In genomic region chr3:177618873-177619771, GRCh38 we compare ENCODE assay signal across 9 cellular contexts.
DNase-seq lines count a peak whose midpoint lies in the region; ATAC-seq, FAIRE-seq and TF ChIP-seq lines count a peak whose summit lies in the region.
"Had no signal": no experiment of that assay in that cellular context is flagged by ENCODE, and none has a peak within 500 bp of the region (broad histone marks: within the 10 kb centered on the region; RNA-seq: fewer than 3 reads in every experiment).

No MANE protein-coding gene starts in this region.

- H3K4me1 ChIP-seq in IMR-90 (ENCODE audit: control insufficient read depth, insufficient read depth, low read length), result peaks cover 12% of the 10 kb centered on the region
- peaks cover 22% of the 10 kb centered on the region for H3K4me1 ChIP-seq in mammary epithelial cell (ENCODE audit: insufficient read depth, low read length)
- H3K4me1 ChIP-seq in HepG2 (ENCODE audit: insufficient read depth, low read length), result peaks cover 46% of the 10 kb centered on the region
- peaks cover 21% of the 10 kb centered on the region for H3K4me1 ChIP-seq in testis

- BruUV-seq in IMR-90 (replicated peaks; lab: Mats Ljungman, UMichigan) (no TSS peak), mammary epithelial cell (replicated peaks; lab: Mats Ljungman, UMichigan) (no TSS peak), HepG2 (replicated peaks; lab: Mats Ljungman, UMichigan) (no TSS peak)

- H2AFZ ChIP-seq in IMR-90 (replicated peaks; ENCODE audit: low read length, poor library complexity), result no peak overlapping the region
- H2AFZ ChIP-seq in mammary epithelial cell (ENCODE audit: low read depth, low read length), result peak overlapping the region; percentile 69
- peak overlapping the region; percentile 3 for H2AFZ ChIP-seq in HepG2 (ENCODE audit: low read length)

- H3K27ac ChIP-seq in IMR-90 (ENCODE audit: insufficient read depth, low read length) (peak overlapping the region; percentile 87; the same call in 1 of the 2 replicates), mammary epithelial cell (ENCODE audit: insufficient read depth, low read depth, low read length) (peak overlapping the region; percentile 72), HepG2 (ENCODE audit: extremely low read length, insufficient read depth, low read length) (no peak overlapping the region), testis (peak overlapping the region; percentile 35 to 83)

- H3K56ac ChIP-seq in IMR-90 (ENCODE audit: extremely low read depth, insufficient read depth, low read length), result peak overlapping the region; percentile 19; the same call in 1 of the 2 replicates

- H2AK5ac ChIP-seq in IMR-90 (ENCODE audit: low read depth, low read length), result 0 out of 2 replicates have a peak overlapping the region, but pooled peaks have one; percentile 13

- no peak for TF ChIP-seq CTCF in IMR-90 (conservative IDR thresholded peaks at IDR 0.05; ENCODE audit: low read depth, low read length)
- TF ChIP-seq CTCF in mammary epithelial cell (conservative IDR thresholded peaks at IDR 0.05 in 1 of 2, IDR thresholded peaks at IDR 0.05 in 1 of 2; ENCODE audit: extremely low read depth in 1 of 2, insufficient read depth in 1 of 2, low read depth in 1 of 2, low read length in 2 of 2), result no peak
- no peak for TF ChIP-seq CTCF in HepG2 (CRISPR knock-in tag; IDR thresholded peaks at IDR 0.05)
- TF ChIP-seq CTCF in testis (IDR thresholded peaks at IDR 0.05), result no peak

- H3K4ac ChIP-seq in IMR-90 (ENCODE audit: low read depth, low read length), result peak overlapping the region; percentile 48; the same call in 1 of the 2 replicates

- TF ChIP-seq RAD21 in IMR-90 (IDR thresholded peaks at IDR 0.05; ENCODE audit: low read length) (no peak), HepG2 (CRISPR knock-in tag; IDR thresholded peaks at IDR 0.05) (no peak)

- dilution Hi-C loops in IMR-90 (cut with HindIII; ENCODE audit: low sequenced_read_pairs, unreplicated experiment), result no loop called here
- dilution Hi-C loops in mammary epithelial cell (cut with HindIII; ENCODE audit: low sequenced_read_pairs), result no loop called here

- no peaks in the 10 kb centered on the region for H3K79me1 ChIP-seq in IMR-90 (ENCODE audit: low read depth in 1 of 2, low read length in 2 of 2)

- ATAC-seq in IMR-90 (ENCODE audit: low read depth), result peak; percentile 50; the same call in 1 of the 2 replicates
- ATAC-seq in HepG2, result no peak
- ATAC-seq in HG03469 (IDR thresholded peaks at IDR 0.05; ENCODE audit: unreplicated experiment), result no peak
- ATAC-seq in GM18868 (IDR thresholded peaks at IDR 0.05; ENCODE audit: unreplicated experiment), result no peak

- in situ Hi-C loops in IMR-90 (cut with MboI; ENCODE audit: low sequenced_read_pairs), result no loop called here
- in situ Hi-C loops in mammary epithelial cell (cut with MboI; ENCODE audit: low sequenced_read_pairs in 2 of 2), result no loop called here
- in situ Hi-C loops in HepG2 (cut with HindIII; ENCODE audit: extremely low pct_ligation_motif_present, low pct_unique_long_range_greater_than_20kb), result no loop called here

- peak overlapping the region; percentile 58 for H2BK5ac ChIP-seq in IMR-90 (ENCODE audit: low read depth, low read length, poor library complexity, severe bottlenecking)

- H3K9ac ChIP-seq in IMR-90 (ENCODE audit: low read depth, low read length) (no peak overlapping the region; the same call in 1 of the 2 replicates), mammary epithelial cell (ENCODE audit: insufficient read depth, low read length) (peak overlapping the region; percentile 54), HepG2 (ENCODE audit: insufficient read depth, low read depth, low read length) (no peak overlapping the region)

- FAIRE-seq in HepG2 (lab: Jason Lieb, UNC), result no peak

- H2BK20ac ChIP-seq in IMR-90 (ENCODE audit: low read depth, low read length), result peak overlapping the region; percentile 88

- H3K27me3 ChIP-seq in IMR-90 (ENCODE audit: control insufficient read depth, insufficient read depth, low read length) (no peaks in the 10 kb centered on the region), mammary epithelial cell (ENCODE audit: insufficient read depth, low read length) (no peaks in the 10 kb centered on the region), HepG2 (ENCODE audit: control insufficient read depth in 1 of 2, insufficient read depth in 2 of 2, low read length in 2 of 2) (no peaks in the 10 kb centered on the region), testis (no peaks in the 10 kb centered on the region)

- peak overlapping the region; percentile 72 for H2BK15ac ChIP-seq in IMR-90 (ENCODE audit: low read depth, low read length)

- TF ChIP-seq EP300 in HepG2 (IDR thresholded peaks at IDR 0.05; ENCODE audit: low read depth in 2 of 2, low read length in 2 of 2) (no peak), HepG2 (CRISPR knock-in tag; IDR thresholded peaks at IDR 0.05; ENCODE audit: borderline replicate concordance) (no peak)

- peak overlapping the region; percentile 54 for H3K4me2 ChIP-seq in IMR-90 (ENCODE audit: low read depth, low read length)
- H3K4me2 ChIP-seq in mammary epithelial cell (ENCODE audit: insufficient read depth, low read depth, low read length), result peak overlapping the region; percentile 56
- peak overlapping the region; percentile 30; the same call in 1 of the 2 replicates for H3K4me2 ChIP-seq in HepG2 (ENCODE audit: low read depth, low read length)

- peaks cover 7% of the 10 kb centered on the region; the same call in 1 of the 2 replicates for H3K9me1 ChIP-seq in IMR-90 (ENCODE audit: insufficient read depth, low read length)

- peak overlapping the region; percentile 19 for H3K23ac ChIP-seq in IMR-90 (ENCODE audit: low read depth, low read length)

- peak overlapping the region; percentile 99 for H3K18ac ChIP-seq in IMR-90 (ENCODE audit: low read depth, low read length)

- intact Hi-C loops in IMR-90 (cut with micrococcal nuclease) (loop anchor here (2.0 to 10.0 kb wide), 4 partner anchors 257 to 766 kb away; no protein-coding TSS in a partner anchor), mammary epithelial cell (cut with micrococcal nuclease) (no loop called here), HepG2 (cut with micrococcal nuclease; ENCODE audit: unreplicated experiment) (loop anchor here (10.0 kb wide), 1 partner anchor 124 kb away; no protein-coding TSS in a partner anchor), testis (cut with DNase I; ENCODE audit: low total_unique reads) (no loop called here)

- no peak for TF ChIP-seq POLR2A in IMR-90 (IDR thresholded peaks at IDR 0.05; ENCODE audit: low read depth, low read length)
- TF ChIP-seq POLR2A in HepG2 (IDR thresholded peaks at IDR 0.05; ENCODE audit: insufficient read depth in 1 of 2, low read depth in 2 of 2, low read length in 2 of 2), result no peak
- no peak for TF ChIP-seq POLR2A in testis (IDR thresholded peaks at IDR 0.05)

- peak overlapping the region; percentile 52 to 61 for H4K8ac ChIP-seq in IMR-90 (ENCODE audit: low read depth in 2 of 2, low read length in 2 of 2)

- H2AK9ac ChIP-seq in IMR-90 (replicated peaks; ENCODE audit: low read depth, low read length, poor library complexity), result no peak overlapping the region

- H4K20me1 ChIP-seq in IMR-90 (ENCODE audit: insufficient read depth, low read length), result no peaks in the 10 kb centered on the region
- H4K20me1 ChIP-seq in mammary epithelial cell (ENCODE audit: insufficient read depth, low read length), result no peaks in the 10 kb centered on the region
- no peaks in the 10 kb centered on the region for H4K20me1 ChIP-seq in HepG2 (ENCODE audit: insufficient read depth, low read length)

- POLR2A ChIA-PET in IMR-90 (lab: Charles Lee; ENCODE audit: unreplicated experiment), result interaction anchor here (0.9 kb wide), 1 partner anchor 637 kb away, joined by 3 read pairs; no protein-coding TSS in a partner anchor
- POLR2A ChIA-PET in HepG2 (lab: Yijun Ruan, JAX), result no interaction called here

- H3K36me3 ChIP-seq in IMR-90 (ENCODE audit: control insufficient read depth, insufficient read depth, low read length) (no peaks in the 10 kb centered on the region), mammary epithelial cell (ENCODE audit: insufficient read depth, low read length) (no peaks in the 10 kb centered on the region), HepG2 (replicated peaks in 1 of 2; ENCODE audit: control insufficient read depth in 1 of 2, insufficient read depth in 2 of 2, low read length in 2 of 2) (no peaks in the 10 kb centered on the region), testis (ENCODE audit: low read depth, missing control alignments) (no peaks in the 10 kb centered on the region)

- peak overlapping the region; percentile 53; the same call in 1 of the 2 replicates for H4K91ac ChIP-seq in IMR-90 (ENCODE audit: insufficient read depth, low read depth, low read length)

- H3K79me2 ChIP-seq in mammary epithelial cell (ENCODE audit: insufficient read depth, low read length) (no peaks in the 10 kb centered on the region), HepG2 (ENCODE audit: insufficient read depth, low read length) (no peaks in the 10 kb centered on the region)

- CTCF ChIA-PET in IMR-90 (lab: Yijun Ruan, JAX) (interaction anchor here (0.7 kb wide), 2 partner anchors 13 to 971 kb away, joined by 3 read pairs; no protein-coding TSS in a partner anchor), mammary epithelial cell (lab: Charles Lee; ENCODE audit: low non-redundant PET) (interaction anchor here (0.7 kb wide), 1 partner anchor 16 kb away, joined by 3 read pairs; no protein-coding TSS in a partner anchor), HepG2 (lab: Yijun Ruan, JAX; ENCODE audit: low intra/inter-chr PET ratio, low total read pairs) (no interaction called here)

- peak overlapping the region; percentile 77 for H4K5ac ChIP-seq in IMR-90 (ENCODE audit: low read depth, low read length)

- no CpG with 5 or more reads among the region's 9 CpGs for WGBS in IMR-90 (ENCODE audit: extremely low coverage in 2 of 2, insufficient read length in 1 of 2), 2 experiments
- 11% methylated on average over 9 of the region's 9 CpGs for WGBS in mammary epithelial cell (ENCODE audit: low coverage, missing lambda C conversion rate)
- 20% methylated on average over 9 of the region's 9 CpGs for WGBS in HepG2 (ENCODE audit: low lambda C conversion rate)
- 23% methylated on average over 9 of the region's 9 CpGs for WGBS in testis, 2 donors

- DNase-seq in IMR-90, result peak; percentile 72
- peak; percentile 56 for DNase-seq in mammary epithelial cell
- DNase-seq in HepG2 (ENCODE audit: low spot score), result no peak
- DNase-seq in testis, result no peak
- DNase-seq in effector CD4-positive, alpha-beta T cell, result no peak
- no peak for DNase-seq in iPS-NIHi7 (ENCODE audit: extremely low spot score)
- DNase-seq: activated naive CD8-positive, alpha-beta T cell treated with anti-CD3 and anti-CD28 coated beads, Interleukin-2, amount 10 ng/mL, durations not matched to agents 7 days and 5 days had no signal

- H3K9me3 ChIP-seq in IMR-90 (ENCODE audit: control insufficient read depth, insufficient read depth, low read length) (no peaks in the 10 kb centered on the region), mammary epithelial cell (replicated peaks; ENCODE audit: insufficient read depth, low read length) (no peaks in the 10 kb centered on the region), HepG2 (ENCODE audit: low read length) (no peaks in the 10 kb centered on the region), testis (no peaks in the 10 kb centered on the region)

- peak overlapping the region; percentile 63 for H3K14ac ChIP-seq in IMR-90 (replicated peaks; ENCODE audit: low read depth, low read length)

- H3K4me3 ChIP-seq in IMR-90 (ENCODE audit: insufficient read depth, low read depth, low read length), result no peak overlapping the region
- H3K4me3 ChIP-seq in mammary epithelial cell (replicated peaks in 1 of 3; ENCODE audit: insufficient read depth in 1 of 3, low read depth in 2 of 3, low read length in 3 of 3), result no peak overlapping the region
- H3K4me3 ChIP-seq in HepG2 (replicated peaks in 1 of 3; ENCODE audit: insufficient read depth in 1 of 3, low read depth in 2 of 3, low read length in 3 of 3), result no peak overlapping the region
- no peak overlapping the region for H3K4me3 ChIP-seq in testis

- peak overlapping the region; percentile 71 for H2BK120ac ChIP-seq in IMR-90 (ENCODE audit: low read depth, low read length)

Comparison
In these comparisons a context has a peak if more than half of its experiments do, and no peak if none do; other contexts are left out.
1. DNase-seq: peak in IMR-90 (single experiment) and mammary epithelial cell (single experiment); none in HepG2 (single experiment), testis (single experiment), effector CD4-positive, alpha-beta T cell (single experiment) and iPS-NIHi7 (single experiment).
2. intact Hi-C loops: an anchor here in IMR-90 (2.0 to 10.0 kb wide) and HepG2 (10.0 kb wide); none called in mammary epithelial cell and testis.
3. Peak in every context shown above with its lines, with median percentiles within 50 percentile points of each other: H3K4me2 ChIP-seq.